In the genomic region with DNA sequence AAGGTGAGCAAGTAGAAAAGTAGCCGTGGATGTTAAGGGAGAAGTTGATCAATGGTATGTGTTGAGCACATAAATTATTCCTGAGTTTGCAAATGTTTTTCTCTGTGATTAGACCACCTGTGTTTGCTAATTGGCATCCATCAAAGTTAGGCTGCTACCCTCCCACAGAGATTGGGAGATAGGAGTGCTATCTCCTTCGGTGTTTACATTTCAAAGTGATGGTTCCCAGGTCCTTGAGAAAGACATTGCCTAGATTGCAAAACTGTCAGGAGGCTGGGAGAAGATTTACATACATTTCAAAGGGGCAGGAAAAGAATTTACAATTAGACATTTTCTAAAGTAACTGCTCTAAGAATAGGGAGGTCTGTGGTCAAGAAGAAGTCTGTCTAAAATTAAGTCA, we compare ENCODE assay signal across 20 cellular contexts. TPM values are rescaled to one million over a fixed set of nuclear protein-coding genes. Genes with fewer than 3 reads are reported as not detected.
"Had no signal": no experiment of that assay in that cellular context is flagged by ENCODE, and none has a peak within 500 bp of the region (broad histone marks: within the 10 kb centered on the region; RNA-seq: fewer than 3 reads in every experiment).

No MANE protein-coding gene starts in this region.

- H3K36me3 Mint-ChIP-seq: activated naive CD4-positive, alpha-beta T cell treated with anti-CD3 and anti-CD28 coated beads, Interleukin-2, amount 50 U/mL, for 72 hours had no signal

- H3K4me3 ChIP-seq: adrenal gland, gastroesophageal sphincter, heart right ventricle, lower lobe of right lung, tibial nerve, vagina had no signal

- H3K9me3 Mint-ChIP-seq: activated T-cell treated with anti-CD3 and anti-CD28 coated beads, Interleukin-2, amount 50 U/mL, for 72 hours had no signal

- H3K27ac Mint-ChIP-seq: activated naive CD4-positive, alpha-beta T cell treated with anti-CD3 and anti-CD28 coated beads, Interleukin-2, amount 50 U/mL, for 72 hours; activated T-cell treated with anti-CD3 and anti-CD28 coated beads, Interleukin-2, amount 50 U/mL, for 72 hours had no signal

- H3K4me3 Mint-ChIP-seq: activated T-cell treated with anti-CD3 and anti-CD28 coated beads, Interleukin-2, amount 50 U/mL, for 72 hours had no signal

- H3K9me3 ChIP-seq: adrenal gland, gastroesophageal sphincter, heart right ventricle, lower lobe of right lung, tibial nerve, vagina had no signal

- H3K4me1 ChIP-seq: adrenal gland, gastroesophageal sphincter, heart right ventricle, lower lobe of right lung, vagina had no signal

- H3K27me3 ChIP-seq: adrenal gland, gastroesophageal sphincter, heart right ventricle, tibial nerve, vagina had no signal

- H3K27ac ChIP-seq: adrenal gland, gastroesophageal sphincter, heart right ventricle, lower lobe of right lung, tibial nerve, vagina, VCaP had no signal

- H3K36me3 ChIP-seq: adrenal gland, gastroesophageal sphincter, heart right ventricle, lower lobe of right lung, tibial nerve, vagina had no signal

- ATAC-seq: activated naive CD4-positive, alpha-beta T cell treated with anti-CD3 and anti-CD28 coated beads, Interleukin-2, amount 50 U/mL, for 72 hours; activated T-cell treated with anti-CD3 and anti-CD28 coated beads, Interleukin-2, amount 50 U/mL, for 72 hours; esophagus mucosa; gastroesophageal sphincter; heart right ventricle; left colon; lower lobe of right lung; stimulated activated naive CD8-positive, alpha-beta T cell treated with anti-CD3 and anti-CD28 coated beads, Interleukin-15, Interleukin-2, amounts not matched to agents 100 U/mL and 50 U/mL, for 24 hours had no signal

- DNase-seq: activated CD4-positive, alpha-beta T cell treated with anti-CD3 and anti-CD28 coated beads, Interleukin-2, amount 50 U/mL, for 4 hours; activated gamma-delta T cell; activated T-cell treated with anti-CD3 and anti-CD28 coated beads, Interleukin-2, amount 50 U/mL, for 72 hours; effector CD4-positive, alpha-beta T cell; heart right ventricle; left colon; lower lobe of right lung; midbrain; occipital lobe; stimulated activated naive CD8-positive, alpha-beta T cell treated with anti-CD3 and anti-CD28 coated beads, Interleukin-15, Interleukin-2, amounts not matched to agents 100 U/mL and 50 U/mL, for 24 hours; substantia nigra; T-helper 2 cell had no signal

RNA-seq across cellular contexts. Expression of a gene that starts 54.3 kb away (rescaled TPM):
- total RNA-seq: activated CD8-positive, alpha-beta memory T cell treated with anti-CD3 and anti-CD28 coated beads for 36 hours; activated naive CD4-positive, alpha-beta T cell treated with anti-CD3 and anti-CD28 coated beads, Interleukin-2, amount 50 U/mL, for 72 hours; activated T-cell treated with anti-CD3 and anti-CD28 coated beads, Interleukin-2, amount 50 U/mL, for 72 hours; esophagus mucosa; heart right ventricle; left colon; lower lobe of right lung had no signal
- polyA plus RNA-seq: heart right ventricle had no signal
